ENCODE assay signal across 8 cellular contexts in genomic region chr9:130713286-130713975, GRCh38. TPM values are rescaled to one million over a fixed set of nuclear protein-coding genes. Genes with fewer than 3 reads are reported as not detected.
DNase-seq lines count a peak whose midpoint lies in the region; ATAC-seq lines count a peak whose summit lies in the region.

No MANE protein-coding gene starts in this region.

- ATAC-seq in left lobe of liver (peak; percentile 29), HG02884 (IDR thresholded peaks at IDR 0.05; ENCODE audit: unreplicated experiment) (no peak), GM19452 (IDR thresholded peaks at IDR 0.05; ENCODE audit: unreplicated experiment) (no peak)

- peaks cover 5 to 46% (median 44%) of the 10 kb centered on the region in 5 donors for H3K4me1 ChIP-seq in subcutaneous abdominal adipose tissue (ENCODE audit: control insufficient read depth in 5 of 5, insufficient read depth in 5 of 5, low read length in 5 of 5)

- peak overlapping the region; percentile 77 to 87 (median 79) for H3K4me3 ChIP-seq in subcutaneous abdominal adipose tissue (ENCODE audit: low read depth in 1 of 5, low read length in 5 of 5)

- no peaks in the 10 kb centered on the region for H3K9me3 ChIP-seq in subcutaneous abdominal adipose tissue (ENCODE audit: control insufficient read depth in 5 of 5, low read length in 5 of 5)

- no peaks in the 10 kb centered on the region for H3K27me3 ChIP-seq in subcutaneous abdominal adipose tissue (ENCODE audit: control insufficient read depth in 5 of 5, insufficient read depth in 4 of 5, low read length in 5 of 5)

- H3K27ac ChIP-seq in caudate nucleus (ENCODE audit: low read depth, low read length) (peak overlapping the region; percentile 99), subcutaneous abdominal adipose tissue (ENCODE audit: low read depth, low read length) (peak overlapping the region; percentile 89)

- no peaks in the 10 kb centered on the region for H3K36me3 ChIP-seq in subcutaneous abdominal adipose tissue (ENCODE audit: control insufficient read depth in 5 of 5, insufficient read depth in 5 of 5, low read length in 5 of 5)

- peak; percentile 7 for DNase-seq in NCI-H1105 treated with DMSO at 0.1 percent for 48 hours (lab: John Stamatoyannopoulos, UW)
- DNase-seq in NCI-H1105 (lab: John Stamatoyannopoulos, UW): no peak
- peak; percentile 66 for DNase-seq in NCI-H69 (lab: John Stamatoyannopoulos, UW)
- DNase-seq in caudate nucleus (lab: John Stamatoyannopoulos, UW): peak in 6 of 61 donors; percentile 6 to 29 (median 10)
- DNase-seq in left lobe of liver (ENCODE audit: low spot score): peak; percentile 67

- H3K9ac ChIP-seq in subcutaneous abdominal adipose tissue (ENCODE audit: low read length in 5 of 5): peak overlapping the region; percentile 73 to 95 (median 94)

RNA-seq across cellular contexts. Expression of gene EXOSC2, which starts 19.9 kb away (rescaled TPM):
- total RNA-seq in left lobe of liver: 12.9 TPM

RNA-seq across cellular contexts. Expression of gene PRDM12, which starts 49.0 kb away (rescaled TPM):
- total RNA-seq in left lobe of liver: 0.08 TPM
